ENCODE assay signal across 12 cellular contexts in genomic region chr17:2222301-2222700, GRCh38.
A peak's percentile ranks its signal among the peaks of the same experiment; 100 is the strongest.
DNase-seq lines count a peak whose midpoint lies in the region; ATAC-seq and TF ChIP-seq lines count a peak whose summit lies in the region.
"Had no signal": no experiment of that assay in that cellular context is flagged by ENCODE, and none has a peak within 500 bp of the region (broad histone marks: within the 10 kb centered on the region; RNA-seq: fewer than 3 reads in every experiment).

No MANE protein-coding gene starts in this region.

- H3K4me1 ChIP-seq in heart right ventricle (peaks cover 3 to 33% (median 23%) of the 10 kb centered on the region in 9 donors), gastrocnemius medialis (peaks cover 25 to 42% of the 10 kb centered on the region in 2 donors), HAP-1 (no peaks in the 10 kb centered on the region; the same call in 1 of the 2 replicates)
- H3K4me1 ChIP-seq: colonic mucosa, testis had no signal

- no peaks in the 10 kb centered on the region for H3K9me3 Mint-ChIP-seq in activated T-helper 1 cell treated with anti-CD3 and anti-CD28 coated beads, Interleukin-12 subunit alpha, Interleukin-12 subunit beta, Interleukin-2, Interleukin-4 antibody, amounts not matched to agents 30 ng/mL and 10 ng/mL and 1 ng/mL, durations not matched to agents 14 hours and 24 hours and 36 hours
- H3K9me3 Mint-ChIP-seq: activated naive CD4-positive, alpha-beta T cell treated with anti-CD3 and anti-CD28 coated beads for 36 hours had no signal

- H3K4me3 Mint-ChIP-seq in activated T-helper 1 cell treated with anti-CD3 and anti-CD28 coated beads, Interleukin-12 subunit alpha, Interleukin-12 subunit beta, Interleukin-2, Interleukin-4 antibody, amounts not matched to agents 30 ng/mL and 10 ng/mL and 1 ng/mL, durations not matched to agents 14 hours and 24 hours and 36 hours = peak overlapping the region; percentile 50

- TF ChIP-seq CTCF in GM20000 (IDR thresholded peaks at IDR 0.05; ENCODE audit: extremely low read depth, missing control alignments) (no peak), heart right ventricle (IDR thresholded peaks at IDR 0.05) (no peak), gastrocnemius medialis (IDR thresholded peaks at IDR 0.05 in 4 of 5, conservative IDR thresholded peaks at IDR 0.05 in 1 of 5) (no peak)

- ATAC-seq in heart right ventricle (peak in 4 of 8 donors; percentile 16 to 48 (median 24)), gastrocnemius medialis (peak in 1 of 2 donors; percentile 10)

- WGBS in heart right ventricle, 2 donors = 52 to 63% methylated on average over 4 to 5 of the region's 5 CpGs

- intact Hi-C loops in activated T-helper 1 cell treated with anti-CD3 and anti-CD28 coated beads, Interleukin-12 subunit alpha, Interleukin-12 subunit beta, Interleukin-2, Interleukin-4 antibody, amounts not matched to agents 30 ng/mL and 10 ng/mL and 1 ng/mL, durations not matched to agents 14 hours and 24 hours and 36 hours (cut with micrococcal nuclease) = no loop called here
- intact Hi-C loops in heart right ventricle (cut with DNase I) = loop anchor here in 3 of 10 donors (5.0 kb wide), 2 partner anchors 40 to 125 kb away; no protein-coding TSS in a partner anchor
- intact Hi-C loops in gastrocnemius medialis (cut with DNase I; ENCODE audit: low total_unique reads) = loop anchor here (2.0 kb wide), 1 partner anchor 14 kb away; no protein-coding TSS in a partner anchor

- H3K27ac ChIP-seq in heart right ventricle (peak overlapping the region in 9 of 10 donors; percentile 31 to 85 (median 66)), gastrocnemius medialis (peak overlapping the region; percentile 73 to 81 (median 78))
- H3K27ac ChIP-seq: testis had no signal

- H3K27ac Mint-ChIP-seq in activated T-helper 1 cell treated with anti-CD3 and anti-CD28 coated beads, Interleukin-12 subunit alpha, Interleukin-12 subunit beta, Interleukin-2, Interleukin-4 antibody, amounts not matched to agents 30 ng/mL and 10 ng/mL and 1 ng/mL, durations not matched to agents 14 hours and 24 hours and 36 hours = peak overlapping the region; percentile 53

- peaks cover 18% of the 10 kb centered on the region for H3K36me3 Mint-ChIP-seq in activated T-helper 1 cell treated with anti-CD3 and anti-CD28 coated beads, Interleukin-12 subunit alpha, Interleukin-12 subunit beta, Interleukin-2, Interleukin-4 antibody, amounts not matched to agents 30 ng/mL and 10 ng/mL and 1 ng/mL, durations not matched to agents 14 hours and 24 hours and 36 hours (ENCODE audit: low read depth)

- H3K27me3 ChIP-seq in heart right ventricle (no peaks in the 10 kb centered on the region), gastrocnemius medialis (no peaks in the 10 kb centered on the region), HAP-1 (ENCODE audit: low read depth) (no peaks in the 10 kb centered on the region)
- H3K27me3 ChIP-seq: colonic mucosa, testis had no signal

- H3K4me1 Mint-ChIP-seq in activated T-helper 1 cell treated with anti-CD3 and anti-CD28 coated beads, Interleukin-12 subunit alpha, Interleukin-12 subunit beta, Interleukin-2, Interleukin-4 antibody, amounts not matched to agents 30 ng/mL and 10 ng/mL and 1 ng/mL, durations not matched to agents 14 hours and 24 hours and 36 hours (ENCODE audit: low read depth) = peaks cover 55% of the 10 kb centered on the region

- H3K36me3 ChIP-seq in heart right ventricle (peaks cover 0 to 23% (median 0%) of the 10 kb centered on the region in 9 donors), gastrocnemius medialis (no peaks in the 10 kb centered on the region), HAP-1 (replicated peaks) (no peaks in the 10 kb centered on the region)
- H3K36me3 ChIP-seq: colonic mucosa had no signal

- H3K9me3 ChIP-seq in heart right ventricle (no peaks in the 10 kb centered on the region), gastrocnemius medialis (no peaks in the 10 kb centered on the region), HAP-1 (no peaks in the 10 kb centered on the region)
- H3K9me3 ChIP-seq: colonic mucosa, testis had no signal

- H3K4me3 ChIP-seq in heart right ventricle (no peak overlapping the region), gastrocnemius medialis (no peak overlapping the region), HAP-1 (no peak overlapping the region)
- H3K4me3 ChIP-seq: colonic mucosa, testis had no signal

- no peaks in the 10 kb centered on the region for H3K27me3 Mint-ChIP-seq in activated T-helper 1 cell treated with anti-CD3 and anti-CD28 coated beads, Interleukin-12 subunit alpha, Interleukin-12 subunit beta, Interleukin-2, Interleukin-4 antibody, amounts not matched to agents 30 ng/mL and 10 ng/mL and 1 ng/mL, durations not matched to agents 14 hours and 24 hours and 36 hours (ENCODE audit: insufficient read depth)

- in situ Hi-C loops in gastrocnemius medialis (cut with MboI; ENCODE audit: low sequenced_read_pairs in 4 of 4) (no loop called here), HAP-1 (cut with MboI; ENCODE audit: low sequenced_read_pairs) (no loop called here)

- no peak for TF ChIP-seq POLR2A in gastrocnemius medialis (IDR thresholded peaks at IDR 0.05)

- DNase-seq in GM20000 (ENCODE audit: low spot score) (peak; percentile 48), heart right ventricle (no peak), gastrocnemius medialis (no peak), MV-4-11 (lab: John Stamatoyannopoulos, UW) (no peak), HAP-1 (ENCODE audit: low spot score in 2 of 2) (no peak), mesenteric fat pad (ENCODE audit: low spot score) (no peak)
- no peak for DNase-seq in activated T-helper 1 cell treated with anti-CD3 and anti-CD28 coated beads, Interleukin-12 subunit alpha, Interleukin-12 subunit beta, Interleukin-2, Interleukin-4 antibody, amounts not matched to agents 30 ng/mL and 10 ng/mL and 1 ng/mL, durations not matched to agents 14 hours and 24 hours and 36 hours (ENCODE audit: low spot score)
- DNase-seq: islet precursor cell, NCI-H2171, testis had no signal
